ENCODE assay signal across 15 cellular contexts in genomic region chr10:114308470-114309110, GRCh38.
DNase-seq lines count a peak whose midpoint lies in the region; ATAC-seq lines count a peak whose summit lies in the region.
"Had no signal": no experiment of that assay in that cellular context is flagged by ENCODE, and none has a peak within 500 bp of the region (broad histone marks: within the 10 kb centered on the region; RNA-seq: fewer than 3 reads in every experiment).

No MANE protein-coding gene starts in this region.

- ATAC-seq in GM18520 (IDR thresholded peaks at IDR 0.05; ENCODE audit: unreplicated experiment) (peak; percentile 50), HG03280 (IDR thresholded peaks at IDR 0.05; ENCODE audit: unreplicated experiment) (no peak)
- ATAC-seq: sciatic nerve had no signal

- DNase-seq in NCI-H146 treated with DMSO at 0.1 percent for 48 hours (lab: John Stamatoyannopoulos, UW; ENCODE audit: unreplicated experiment) (peak; percentile 65), inferior parietal cortex (ENCODE audit: extremely low spot score) (peak; percentile 27), superior temporal gyrus (ENCODE audit: extremely low spot score) (peak; percentile 56), AG08395 (ENCODE audit: low spot score) (no peak), NCI-H187 treated with DMSO at 0.1 percent for 48 hours (lab: John Stamatoyannopoulos, UW) (no peak)
- DNase-seq: activated gamma-delta T cell treated with Interleukin-2 at 50 U/mL for 16 hours; glutamatergic neuron; KG1; NCI-H1105; SHP77; stimulated activated CD4-positive, alpha-beta T cell treated with anti-CD3 and anti-CD28 coated beads, Interleukin-4, amount 100 ng/mL, for 24 hours; stimulated activated CD8-positive, alpha-beta memory T cell treated with anti-CD3 and anti-CD28 coated beads, Interleukin-4, amount 100 ng/mL, for 48 hours had no signal

Comparison
In these comparisons a context has a peak if more than half of its experiments do, and no peak if none do; other contexts are left out.
1. DNase-seq: peak in NCI-H146 treated with DMSO at 0.1 percent for 48 hours (single experiment), inferior parietal cortex (single experiment) and superior temporal gyrus (single experiment); none in AG08395 (single experiment) and NCI-H187 treated with DMSO at 0.1 percent for 48 hours (single experiment).